In genomic region chr19:55232284-55232597, GRCh38 we compare ENCODE assay signal across 18 cellular contexts. TPM values are rescaled to one million over a fixed set of nuclear protein-coding genes. Genes with fewer than 3 reads are reported as not detected.
"Had no signal": no experiment of that assay in that cellular context is flagged by ENCODE, and none has a peak within 500 bp of the region (broad histone marks: within the 10 kb centered on the region; RNA-seq: fewer than 3 reads in every experiment).

No MANE protein-coding gene starts in this region.

- H3K27ac Mint-ChIP-seq: activated CD8-positive, alpha-beta T cell treated with anti-CD3 and anti-CD28 coated beads, Interleukin-2, amount 10 ng/mL, durations not matched to agents 7 days and 5 days; activated naive CD8-positive, alpha-beta T cell; activated T-helper 2 cell treated with anti-CD3 and anti-CD28 coated beads, Interferon-gamma antibody, Interleukin-2, Interleukin-4, amounts not matched to agents 10 μg/mL and 5 μg/mL and 100 μg/mL, durations not matched to agents 14 hours and 24 hours and 36 hours; T-cell had no signal

- H3K27me3 Mint-ChIP-seq: activated naive CD8-positive, alpha-beta T cell; progenitor cell of endocrine pancreas; T-cell had no signal

- H3K27ac ChIP-seq: heart left ventricle, tibial nerve, WERI-Rb-1 had no signal

- H3K4me1 ChIP-seq: tibial nerve had no signal

- H3K9me3 ChIP-seq: heart left ventricle, tibial nerve had no signal

- H3K9me3 Mint-ChIP-seq: activated T-helper 2 cell treated with anti-CD3 and anti-CD28 coated beads, Interferon-gamma antibody, Interleukin-2, Interleukin-4, amounts not matched to agents 10 μg/mL and 5 μg/mL and 100 μg/mL, durations not matched to agents 14 hours and 24 hours and 36 hours; T-cell had no signal

- H3K4me3 ChIP-seq: heart left ventricle, tibial nerve had no signal

- H3K27me3 ChIP-seq: heart left ventricle, tibial nerve had no signal

- DNase-seq: activated CD4-positive, alpha-beta T cell treated with anti-CD3 and anti-CD28 coated beads, Interleukin-2, amount 50 U/mL, for 1 hour; activated CD4-positive, CD25-positive, alpha-beta regulatory T cell treated with anti-CD3 and anti-CD28 coated beads, Interleukin-2, amount 50 U/mL, for 72 hours; activated CD8-positive, alpha-beta T cell treated with anti-CD3 and anti-CD28 coated beads, Interleukin-2, amount 10 ng/mL, durations not matched to agents 7 days and 5 days; activated naive CD4-positive, alpha-beta T cell; amniotic stem cell; left cardiac atrium; mesenchymal stem cell; stimulated activated CD4-positive, alpha-beta T cell treated with anti-CD3 and anti-CD28 coated beads, Interleukin-4, amount 100 ng/mL, for 24 hours; stimulated activated naive CD4-positive, alpha-beta T cell treated with Interleukin-2 at 50 U/mL for 16 hours; substantia nigra; T-cell; WERI-Rb-1 had no signal

- H3K4me3 Mint-ChIP-seq: activated CD8-positive, alpha-beta T cell treated with anti-CD3 and anti-CD28 coated beads, Interleukin-2, amount 10 ng/mL, durations not matched to agents 7 days and 5 days; activated naive CD8-positive, alpha-beta T cell; T-cell had no signal

RNA-seq across cellular contexts. Expression of gene PTPRH, which starts 22.9 kb away (rescaled TPM):
- total RNA-seq: activated CD8-positive, alpha-beta T cell treated with anti-CD3 and anti-CD28 coated beads, Interleukin-2, amount 10 ng/mL, durations not matched to agents 7 days and 5 days; activated T-helper 2 cell treated with anti-CD3 and anti-CD28 coated beads, Interferon-gamma antibody, Interleukin-2, Interleukin-4, amounts not matched to agents 10 μg/mL and 5 μg/mL and 100 μg/mL, durations not matched to agents 14 hours and 24 hours and 36 hours; mononuclear cell had no signal
